ENCODE assay signal across 1 cellular context in genomic region chr10:28806951-28807759, GRCh38.
A peak's percentile ranks its signal among the peaks of the same experiment; 100 is the strongest.
TF ChIP-seq lines count a peak whose summit lies in the region.

No MANE protein-coding gene starts in this region.

TF ChIP-seq in K562, 482 proteins besides CTCF, POLR2A, EP300 and RAD21 (continued from another document and continues in another):
- TF ChIP-seq CREB1 (IDR thresholded peaks at IDR 0.05): peak; percentile 26; the same call in 1 of the 2 replicates
- no peak for TF ChIP-seq CREB1 (CRISPR knock-in tag; IDR thresholded peaks at IDR 0.05)
- TF ChIP-seq KAT8 (IDR thresholded peaks at IDR 0.05; ENCODE audit: low read depth): no peak
- no peak for TF ChIP-seq ZNF551 (CRISPR knock-in tag; IDR thresholded peaks at IDR 0.05)
- peak in 1 of 2 experiments; percentile 12; a peak in 1 of 4 replicates for TF ChIP-seq ZMIZ1 (IDR thresholded peaks at IDR 0.05; ENCODE audit: low read depth in 2 of 2, low read length in 2 of 2)
- TF ChIP-seq SMAD3 (CRISPR knock-in tag; conservative IDR thresholded peaks at IDR 0.05): no peak
- peak in 1 of 2 experiments; percentile 12; a peak in 2 of 3 replicates for TF ChIP-seq CBX3 (IDR thresholded peaks at IDR 0.05; ENCODE audit: borderline replicate concordance in 1 of 2, low read length in 2 of 2)
- TF ChIP-seq MYC (IDR thresholded peaks at IDR 0.05; ENCODE audit: low read depth, low read length): peak; percentile 21; the same call in 1 of the 2 replicates
- no peak for TF ChIP-seq MYC (CRISPR knock-in tag; IDR thresholded peaks at IDR 0.05; ENCODE audit: borderline replicate concordance, low read depth)
- no peak for TF ChIP-seq SLC30A9 (CRISPR knock-in tag; IDR thresholded peaks at IDR 0.05)
- TF ChIP-seq RBM17 (IDR thresholded peaks at IDR 0.05; ENCODE audit: borderline replicate concordance, low read depth, low read length): no peak
- TF ChIP-seq REST (CRISPR knock-in tag; IDR thresholded peaks at IDR 0.05; ENCODE audit: low read depth): no peak
- peak; percentile 54 for TF ChIP-seq CCNT2 (IDR thresholded peaks at IDR 0.05; ENCODE audit: borderline replicate concordance, extremely low read depth, insufficient read length, low read depth, low read length)
- peak; percentile 87; the same call in 1 of the 2 replicates for TF ChIP-seq GATAD2A (IDR thresholded peaks at IDR 0.05)
- peak; percentile 15 for TF ChIP-seq KDM5B (IDR thresholded peaks at IDR 0.05; ENCODE audit: insufficient replicate concordance, low read depth, low read length)
- TF ChIP-seq FUS (optimal IDR thresholded peaks at IDR 0.05; ENCODE audit: low read depth, low read length): no peak
- TF ChIP-seq GABPA (tag; conservative IDR thresholded peaks at IDR 0.05; ENCODE audit: low read depth): no peak
- no peak for TF ChIP-seq SUPT5H (IDR thresholded peaks at IDR 0.05)
- TF ChIP-seq DPF2 (IDR thresholded peaks at IDR 0.05): peak; percentile 91
- no peak for TF ChIP-seq RERE (CRISPR knock-in tag; IDR thresholded peaks at IDR 0.05; ENCODE audit: borderline replicate concordance)
- peak; percentile 12 to 51; a peak in 1 of 4 replicates for TF ChIP-seq MAZ (CRISPR knock-in tag; conservative IDR thresholded peaks at IDR 0.05 in 1 of 2, IDR thresholded peaks at IDR 0.05 in 1 of 2)
- TF ChIP-seq TAF9B (IDR thresholded peaks at IDR 0.05; ENCODE audit: partially characterized antibody): peak; percentile 50
- TF ChIP-seq NFIC (IDR thresholded peaks at IDR 0.05): peak; percentile 78
- no peak for TF ChIP-seq ZNF280A (IDR thresholded peaks at IDR 0.05; ENCODE audit: low read depth, partially characterized antibody)
- TF ChIP-seq ZFX (CRISPR knock-in tag; IDR thresholded peaks at IDR 0.05): peak; percentile 44; the same call in 1 of the 2 replicates
- TF ChIP-seq E2F8 (IDR thresholded peaks at IDR 0.05; ENCODE audit: low read depth, partially characterized antibody): peak; percentile 30
- TF ChIP-seq TAF15 (IDR thresholded peaks at IDR 0.05; ENCODE audit: low read depth, low read length): no peak
- TF ChIP-seq LCOR (CRISPR knock-in tag; IDR thresholded peaks at IDR 0.05): peak; percentile 31; the same call in 1 of the 2 replicates
- no peak for TF ChIP-seq AFF4 (CRISPR knock-in tag; IDR thresholded peaks at IDR 0.05)
- TF ChIP-seq FOXP1 (CRISPR knock-in tag; IDR thresholded peaks at IDR 0.05): no peak
- no peak for TF ChIP-seq ZNF354B (CRISPR knock-in tag; IDR thresholded peaks at IDR 0.05)
- TF ChIP-seq TAL1 (IDR thresholded peaks at IDR 0.05): peak; percentile 78
- TF ChIP-seq GATA2 (CRISPR knock-in tag; IDR thresholded peaks at IDR 0.05): peak; percentile 36; the same call in 1 of the 2 replicates
- TF ChIP-seq HMGN3 (IDR thresholded peaks at IDR 0.05; ENCODE audit: borderline replicate concordance, extremely low read depth, insufficient read length, low read depth, low read length): no peak
- TF ChIP-seq SMARCE1 (IDR thresholded peaks at IDR 0.05): peak; percentile 80; the same call in 1 of the 2 replicates
- TF ChIP-seq BRD4 (IDR thresholded peaks at IDR 0.05): peak; percentile 39; the same call in 1 of the 2 replicates
- peak; percentile 48; the same call in 1 of the 2 replicates for TF ChIP-seq SOX6 (IDR thresholded peaks at IDR 0.05)
- TF ChIP-seq GTF2E2 (tag; IDR thresholded peaks at IDR 0.05): no peak
- no peak for TF ChIP-seq HCFC1 (IDR thresholded peaks at IDR 0.05; ENCODE audit: low read depth, low read length)
- no peak for TF ChIP-seq CGGBP1 (CRISPR knock-in tag; IDR thresholded peaks at IDR 0.05)
